Comparison of ENCODE assay signal across 1 cellular context in genomic region chr11:65134240-65134951, GRCh38.
TF ChIP-seq lines count a peak whose summit lies in the region.

TSS of gene SYVN1 (minus strand) at chr11:65134519. CDS start at chr11:65133601, 918 bp downstream.

TF ChIP-seq in GM12878, 131 proteins besides CTCF, POLR2A, EP300 and RAD21 (continued from another document and continues in another):
- TF ChIP-seq PAX5 (IDR thresholded peaks at IDR 0.05; ENCODE audit: borderline replicate concordance, low read depth, low read length) (0 out of 2 replicates have a peak, but pooled peaks have one; percentile 27), PBX3 (IDR thresholded peaks at IDR 0.05; ENCODE audit: insufficient replicate concordance, low read depth, low read length) (no peak), PRDM15 (CRISPR knock-in tag; IDR thresholded peaks at IDR 0.05) (no peak), ZSCAN29 (IDR thresholded peaks at IDR 0.05) (peak; percentile 43; the same call in 1 of the 2 replicates), BCLAF1 (IDR thresholded peaks at IDR 0.05) (peak; percentile 92), SMAD1 (IDR thresholded peaks at IDR 0.05; ENCODE audit: low read depth, partially characterized antibody) (peak; percentile 56), SIX5 (IDR thresholded peaks at IDR 0.05; ENCODE audit: low read depth, low read length, severe bottlenecking) (peak; percentile 45), ASH2L (IDR thresholded peaks at IDR 0.05; ENCODE audit: borderline replicate concordance, low read depth) (peak; percentile 27; the same call in 1 of the 2 replicates), CHD4 (IDR thresholded peaks at IDR 0.05) (no peak), CUX1 (IDR thresholded peaks at IDR 0.05; ENCODE audit: insufficient replicate concordance, low read depth, low read length) (no peak), EED (IDR thresholded peaks at IDR 0.05; ENCODE audit: low read depth) (no peak), MEF2A (IDR thresholded peaks at IDR 0.05; ENCODE audit: insufficient read depth, low read depth, low read length) (no peak), MXI1 (IDR thresholded peaks at IDR 0.05; ENCODE audit: low read depth, low read length) (no peak), BACH1 (IDR thresholded peaks at IDR 0.05; ENCODE audit: borderline replicate concordance) (peak; percentile 44; the same call in 1 of the 2 replicates), ZNF217 (IDR thresholded peaks at IDR 0.05) (no peak), NFYA (IDR thresholded peaks at IDR 0.05; ENCODE audit: borderline replicate concordance, low read depth, low read length) (no peak), ZNF384 (IDR thresholded peaks at IDR 0.05; ENCODE audit: borderline replicate concordance, low read depth, low read length) (no peak), RAD51 (IDR thresholded peaks at IDR 0.05) (no peak), IKZF2 (IDR thresholded peaks at IDR 0.05) (no peak), E4F1 (IDR thresholded peaks at IDR 0.05; ENCODE audit: borderline replicate concordance, partially characterized antibody) (peak; percentile 43), ZNF24 (IDR thresholded peaks at IDR 0.05) (no peak), WRNIP1 (IDR thresholded peaks at IDR 0.05; ENCODE audit: borderline replicate concordance, low read depth, low read length) (no peak), ZZZ3 (IDR thresholded peaks at IDR 0.05; ENCODE audit: control insufficient read depth, insufficient read length, low read depth) (no peak), ZNF274 (IDR thresholded peaks at IDR 0.05; ENCODE audit: insufficient read depth, insufficient read length) (no peak), ZNF207 (IDR thresholded peaks at IDR 0.05; ENCODE audit: borderline replicate concordance) (peak; percentile 96), ATF3 (IDR thresholded peaks at IDR 0.05; ENCODE audit: borderline replicate concordance, extremely low read depth, low read depth, low read length) (no peak), NRF1 (conservative IDR thresholded peaks at IDR 0.05; ENCODE audit: low read depth, low read length) (no peak), MEF2B (IDR thresholded peaks at IDR 0.05; ENCODE audit: partially characterized antibody, poor library complexity, severe bottlenecking) (no peak), REST (IDR thresholded peaks at IDR 0.05; ENCODE audit: low read depth, low read length) (no peak), PML (IDR thresholded peaks at IDR 0.05; ENCODE audit: low read length) (peak; percentile 94), CBFB (IDR thresholded peaks at IDR 0.05; ENCODE audit: low read depth) (peak; percentile 83), POU2F2 (IDR thresholded peaks at IDR 0.05; ENCODE audit: borderline replicate concordance, low read depth, low read length) (peak; percentile 70; the same call in 2 of the 3 replicates), MTA2 (IDR thresholded peaks at IDR 0.05; ENCODE audit: low read depth) (peak; percentile 58; the same call in 1 of the 2 replicates), POLR2AphosphoS2 (IDR thresholded peaks at IDR 0.05; ENCODE audit: low read depth, low read length) (peak; percentile 72), RELB (IDR thresholded peaks at IDR 0.05; ENCODE audit: low read depth) (peak; percentile 96), TCF12 (IDR thresholded peaks at IDR 0.05; ENCODE audit: low read depth, low read length) (no peak), SREBF1 (IDR thresholded peaks at IDR 0.05; ENCODE audit: low read length) (peak; percentile 92), SUZ12 (IDR thresholded peaks at IDR 0.05; ENCODE audit: unreplicated experiment) (no peak), CHD2 (IDR thresholded peaks at IDR 0.05; ENCODE audit: borderline replicate concordance, low read depth, low read length) (peak; percentile 16; the same call in 1 of the 2 replicates)
